27 cellular contexts compared by ENCODE assay signal in the genomic region with DNA sequence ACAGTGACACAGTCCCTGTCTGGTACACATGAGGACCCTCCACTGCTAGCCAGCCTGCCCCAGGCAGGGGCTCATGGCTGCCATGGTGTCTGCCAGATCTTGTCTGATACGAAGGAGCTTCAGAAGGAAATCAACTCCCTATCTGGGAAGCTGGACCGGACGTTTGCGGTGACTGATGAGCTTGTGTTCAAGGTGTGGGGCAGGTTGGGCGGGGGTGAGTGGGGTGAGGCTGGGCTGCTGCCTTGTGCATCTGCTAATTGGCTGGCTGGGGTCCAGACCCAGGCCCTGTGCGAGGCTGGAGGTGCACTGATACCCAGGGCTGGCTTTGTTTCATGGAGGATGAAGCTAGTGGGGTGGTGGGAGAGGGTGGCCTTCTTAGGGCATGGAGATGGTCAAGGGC. TPM values are rescaled to one million over a fixed set of nuclear protein-coding genes. Genes with fewer than 3 reads are reported as not detected.
"Had no signal": no experiment of that assay in that cellular context is flagged by ENCODE, and none has a peak within 500 bp of the region (broad histone marks: within the 10 kb centered on the region; RNA-seq: fewer than 3 reads in every experiment).

No MANE protein-coding gene starts in this region.

- H3K27ac Mint-ChIP-seq: immature natural killer cell; mesothelial cell of epicardium; naive B cell; natural killer cell; nephron progenitor cell; neural progenitor cell; progenitor cell of endocrine pancreas; stimulated activated naive B cell treated with anti-CD40 and anti-IgM and Interleukin-4, amounts not matched to agents 10 μg/mL and 1 μg/mL and 100 μg/mL, for 72 hours had no signal

- H3K27me3 Mint-ChIP-seq: naive B cell; progenitor cell of endocrine pancreas; stimulated activated naive B cell treated with anti-CD40 and anti-IgM and Interleukin-4, amounts not matched to agents 10 μg/mL and 1 μg/mL and 100 μg/mL, for 72 hours had no signal

- ATAC-seq: natural killer cell; right lobe of liver; stimulated activated naive B cell treated with anti-CD40 and anti-IgM and Interleukin-4, amounts not matched to agents 10 μg/mL and 1 μg/mL and 100 μg/mL, for 72 hours; stimulated activated naive CD8-positive, alpha-beta T cell treated with anti-CD3 and anti-CD28 coated beads, Interleukin-15, Interleukin-2, amounts not matched to agents 100 U/mL and 50 U/mL, for 24 hours; upper lobe of right lung had no signal

- DNase-seq: hypothalamus; immature natural killer cell; left ventricle myocardium inferior; mesendoderm; naive B cell; natural killer cell; nephron progenitor cell; occipital lobe; ovary; right lobe of liver; stimulated activated CD4-positive, alpha-beta T cell treated with anti-CD3 and anti-CD28 coated beads, Interleukin-1b, Interleukin-23, amount 100 ng/mL, for 48 hours; stimulated activated CD4-positive, alpha-beta T cell treated with anti-CD3 and anti-CD28 coated beads, Interleukin-2, amount 100 ng/mL, for 48 hours; stimulated activated naive B cell treated with anti-CD40 and anti-IgM and Interleukin-4, amounts not matched to agents 10 μg/mL and 1 μg/mL and 100 μg/mL, for 72 hours; stimulated activated naive CD8-positive, alpha-beta T cell treated with anti-CD3 and anti-CD28 coated beads, Interleukin-15, Interleukin-2, amounts not matched to agents 100 U/mL and 50 U/mL, for 24 hours; stomach; testis; thyroid gland; transverse colon; upper lobe of right lung had no signal

- H3K9me3 Mint-ChIP-seq: immature natural killer cell; natural killer cell; stimulated activated naive B cell treated with anti-CD40 and anti-IgM and Interleukin-4, amounts not matched to agents 10 μg/mL and 1 μg/mL and 100 μg/mL, for 72 hours had no signal

- H3K4me1 Mint-ChIP-seq: mesothelial cell of epicardium, nephron progenitor cell, neural progenitor cell had no signal

- H3K4me3 Mint-ChIP-seq: immature natural killer cell; mesothelial cell of epicardium; naive B cell; natural killer cell; nephron progenitor cell; neural progenitor cell; stimulated activated naive B cell treated with anti-CD40 and anti-IgM and Interleukin-4, amounts not matched to agents 10 μg/mL and 1 μg/mL and 100 μg/mL, for 72 hours had no signal

- H3K36me3 Mint-ChIP-seq: natural killer cell had no signal

RNA-seq across cellular contexts. Expression of a gene that starts 15.4 kb away (rescaled TPM):
- total RNA-seq: left ventricle myocardium inferior, pulmonary artery endothelial cell, right atrium auricular region, skeletal muscle tissue, smooth muscle cell, stomach, transverse colon had no signal

RNA-seq across cellular contexts. Expression of a gene that starts 15.9 kb away (rescaled TPM):
- total RNA-seq: kidney epithelial cell, occipital lobe, pulmonary artery endothelial cell, skeletal muscle tissue, smooth muscle cell had no signal

RNA-seq across cellular contexts. Expression of a gene that starts 49.1 kb away (rescaled TPM):
- total RNA-seq: smooth muscle cell had no signal
